14 cellular contexts compared by ENCODE assay signal in genomic region chr14:102785598-102785963, GRCh38. TPM values are rescaled to one million over a fixed set of nuclear protein-coding genes. Genes with fewer than 3 reads are reported as not detected.
DNase-seq lines count a peak whose midpoint lies in the region; ATAC-seq, FAIRE-seq and TF ChIP-seq lines count a peak whose summit lies in the region.
"Had no signal": no experiment of that assay in that cellular context is flagged by ENCODE, and none has a peak within 500 bp of the region (broad histone marks: within the 10 kb centered on the region; RNA-seq: fewer than 3 reads in every experiment).

No MANE protein-coding gene starts in this region.

- TF ChIP-seq CTCF in osteoblast (IDR thresholded peaks at IDR 0.05; ENCODE audit: extremely low read depth, low read depth, low read length): peak; percentile 4
- no peak for TF ChIP-seq CTCF in gastrocnemius medialis (IDR thresholded peaks at IDR 0.05 in 4 of 5, conservative IDR thresholded peaks at IDR 0.05 in 1 of 5)

- ATAC-seq in activated T-helper 17 cell treated with anti-CD3 and anti-CD28 coated beads, Interleukin-2, amount 50 U/mL, for 72 hours (replicated peaks): no peak
- ATAC-seq in HG03135 (IDR thresholded peaks at IDR 0.05; ENCODE audit: unreplicated experiment): no peak
- ATAC-seq in gastrocnemius medialis: no peak
- ATAC-seq: psoas muscle, Right ventricle myocardium inferior had no signal

- peak; percentile 6 for FAIRE-seq in H54 (lab: Jason Lieb, UNC)
- FAIRE-seq: astrocyte, kidney had no signal

- H3K27me3 ChIP-seq in osteoblast (ENCODE audit: insufficient read depth, low read length) (no peaks in the 10 kb centered on the region), GM23248 (replicated peaks; ENCODE audit: insufficient read depth) (no peaks in the 10 kb centered on the region), gastrocnemius medialis (no peaks in the 10 kb centered on the region)

- H3K4me1 ChIP-seq in osteoblast (ENCODE audit: insufficient read depth, low read length): peaks cover 4% of the 10 kb centered on the region
- no peaks in the 10 kb centered on the region for H3K4me1 ChIP-seq in GM23248 (ENCODE audit: insufficient read depth)
- no peaks in the 10 kb centered on the region for H3K4me1 ChIP-seq in gastrocnemius medialis
- H3K4me1 ChIP-seq: psoas muscle had no signal

- in situ Hi-C loops in GM23248 (cut with MboI): no loop called here
- in situ Hi-C loops in gastrocnemius medialis (cut with MboI; ENCODE audit: low sequenced_read_pairs in 4 of 4): no loop called here

- 95 to 98% methylated on average over 3 of the region's 3 CpGs for WGBS in GM23248 (ENCODE audit: low coverage in 1 of 2, low lambda C conversion rate in 2 of 2, missing lambda C conversion rate in 2 of 2), 2 experiments

- H3K27ac ChIP-seq in osteoblast (ENCODE audit: low read depth, low read length) (no peak overlapping the region), GM23248 (no peak overlapping the region), gastrocnemius medialis (no peak overlapping the region)
- H3K27ac ChIP-seq: psoas muscle had no signal

- peak overlapping the region; percentile 31 for H3K4me3 Mint-ChIP-seq in activated naive CD4-positive, alpha-beta T cell treated with anti-CD3 and anti-CD28 coated beads, Interleukin-2, amount 50 U/mL, for 24 hours
- H3K4me3 Mint-ChIP-seq in activated T-helper 17 cell treated with anti-CD3 and anti-CD28 coated beads, Interleukin-2, amount 50 U/mL, for 72 hours: peak overlapping the region; percentile 90

- H3K4me3 ChIP-seq in osteoblast (ENCODE audit: insufficient read depth, low read length) (no peak overlapping the region), GM23248 (no peak overlapping the region), gastrocnemius medialis (no peak overlapping the region)
- H3K4me3 ChIP-seq: psoas muscle had no signal

- H3K79me2 ChIP-seq in osteoblast (ENCODE audit: insufficient read depth, low read length) (peaks cover 97% of the 10 kb centered on the region), GM23248 (ENCODE audit: insufficient read depth) (peaks cover 100% of the 10 kb centered on the region)

- TF ChIP-seq POLR2A in H54 (IDR thresholded peaks at IDR 0.05; ENCODE audit: low read depth, low read length) (no peak), gastrocnemius medialis (IDR thresholded peaks at IDR 0.05) (no peak)

- no peak overlapping the region for H3K9ac ChIP-seq in GM23248

- H3K36me3 ChIP-seq in osteoblast (ENCODE audit: insufficient read depth, low read length): no peaks in the 10 kb centered on the region
- no peaks in the 10 kb centered on the region for H3K36me3 ChIP-seq in GM23248 (ENCODE audit: low read depth)
- H3K36me3 ChIP-seq in gastrocnemius medialis: no peaks in the 10 kb centered on the region

- no peaks in the 10 kb centered on the region for H3K27me3 Mint-ChIP-seq in activated naive CD4-positive, alpha-beta T cell treated with anti-CD3 and anti-CD28 coated beads, Interleukin-2, amount 50 U/mL, for 24 hours
- H3K27me3 Mint-ChIP-seq in activated T-helper 17 cell treated with anti-CD3 and anti-CD28 coated beads, Interleukin-2, amount 50 U/mL, for 72 hours: no peaks in the 10 kb centered on the region

- H2AFZ ChIP-seq in osteoblast (ENCODE audit: low read length) (no peak overlapping the region), GM23248 (no peak overlapping the region)

- no peak for DNase-seq in activated naive CD4-positive, alpha-beta T cell (lab: John Stamatoyannopoulos, UW)
- DNase-seq in H54 (ENCODE audit: insufficient read length, low spot score) (no peak), osteoblast (ENCODE audit: insufficient read length, low spot score, missing footprints) (no peak), GM23248 (no peak), gastrocnemius medialis (no peak)
- DNase-seq: kidney; NCI-H1436 treated with DMSO at 0.1 percent for 48 hours; psoas muscle; stimulated activated CD4-positive, alpha-beta T cell treated with anti-CD3 and anti-CD28 coated beads, Interleukin-1b, Interleukin-23, amount 100 ng/mL, for 48 hours had no signal

- no peak overlapping the region for H3K27ac Mint-ChIP-seq in activated naive CD4-positive, alpha-beta T cell treated with anti-CD3 and anti-CD28 coated beads, Interleukin-2, amount 50 U/mL, for 24 hours
- H3K27ac Mint-ChIP-seq in activated T-helper 17 cell treated with anti-CD3 and anti-CD28 coated beads, Interleukin-2, amount 50 U/mL, for 72 hours: peak overlapping the region; percentile 93

- no peaks in the 10 kb centered on the region for H3K9me3 ChIP-seq in osteoblast (ENCODE audit: low read depth, low read length)
- no peaks in the 10 kb centered on the region for H3K9me3 ChIP-seq in GM23248 (ENCODE audit: low read depth)
- H3K9me3 ChIP-seq in gastrocnemius medialis: no peaks in the 10 kb centered on the region
- H3K9me3 ChIP-seq: psoas muscle had no signal

- peaks cover 42% of the 10 kb centered on the region for H4K20me1 ChIP-seq in osteoblast (ENCODE audit: insufficient read depth, low read length)
- peaks cover 8% of the 10 kb centered on the region; the same call in 1 of the 2 replicates for H4K20me1 ChIP-seq in GM23248 (ENCODE audit: insufficient read depth)

- intact Hi-C loops in gastrocnemius medialis (cut with DNase I; ENCODE audit: low total_unique reads): no loop called here

- peaks cover 8% of the 10 kb centered on the region for H3K36me3 Mint-ChIP-seq in activated naive CD4-positive, alpha-beta T cell treated with anti-CD3 and anti-CD28 coated beads, Interleukin-2, amount 50 U/mL, for 24 hours
- H3K36me3 Mint-ChIP-seq in activated T-helper 17 cell treated with anti-CD3 and anti-CD28 coated beads, Interleukin-2, amount 50 U/mL, for 72 hours (ENCODE audit: low read depth): peaks cover 96% of the 10 kb centered on the region

- no peaks in the 10 kb centered on the region for H3K9me2 ChIP-seq in GM23248 (ENCODE audit: insufficient read depth)

- no peaks in the 10 kb centered on the region for H3K9me3 Mint-ChIP-seq in activated naive CD4-positive, alpha-beta T cell treated with anti-CD3 and anti-CD28 coated beads, Interleukin-2, amount 50 U/mL, for 24 hours
- no peaks in the 10 kb centered on the region for H3K9me3 Mint-ChIP-seq in activated T-helper 17 cell treated with anti-CD3 and anti-CD28 coated beads, Interleukin-2, amount 50 U/mL, for 72 hours

- H3F3A ChIP-seq in GM23248 (ENCODE audit: insufficient read depth): no peaks in the 10 kb centered on the region

- peaks cover 72% of the 10 kb centered on the region for H3K4me1 Mint-ChIP-seq in activated naive CD4-positive, alpha-beta T cell treated with anti-CD3 and anti-CD28 coated beads, Interleukin-2, amount 50 U/mL, for 24 hours
- peaks cover 66% of the 10 kb centered on the region for H3K4me1 Mint-ChIP-seq in activated T-helper 17 cell treated with anti-CD3 and anti-CD28 coated beads, Interleukin-2, amount 50 U/mL, for 72 hours

- no peak overlapping the region for H3K4me2 ChIP-seq in osteoblast (ENCODE audit: insufficient read depth, low read length)
- no peak overlapping the region for H3K4me2 ChIP-seq in GM23248 (ENCODE audit: unreplicated experiment)

RNA-seq across cellular contexts. Expression of gene TRAF3, which starts 8.3 kb away (rescaled TPM):
- total RNA-seq in activated T-helper 17 cell treated with anti-CD3 and anti-CD28 coated beads, Interleukin-2, amount 50 U/mL, for 72 hours: 100 to 1,000 TPM in 1 of 2 donors, 10 to 100 TPM in 1; 61.7 to 133 TPM
- total RNA-seq in osteoblast (19.5 and 23.3 TPM in 2 replicates), gastrocnemius medialis (10 to 100 TPM in 1 of 4 donors, 1 to 10 TPM in 3; 5.5 to 14.7 (median 6.9) TPM)
- total RNA-seq in GM23248 (2014; rRNA removed; shearing (Covaris generic)): 17.9 and 18.6 TPM in 2 replicates
- polyA plus RNA-seq in GM23248 (2016; fragmentation: Nextera tagmentation; extraction: Ambion mirVana): 7.8 and 7.9 TPM in 2 replicates
